In genomic region chr6:6940031-6940664, GRCh38 we compare ENCODE assay signal across 22 cellular contexts.
"Had no signal": no experiment of that assay in that cellular context is flagged by ENCODE, and none has a peak within 500 bp of the region (broad histone marks: within the 10 kb centered on the region; RNA-seq: fewer than 3 reads in every experiment).

No MANE protein-coding gene starts in this region.

- FAIRE-seq: RCC 7860 had no signal

- H3K4me1 ChIP-seq: SJSA1 had no signal

- H3K36me3 ChIP-seq: SJSA1 had no signal

- DNase-seq: IMR-90, Kasumi-1, MM.1S, NCI-H1092 treated with DMSO at 0.1 percent for 48 hours, NCI-H1417, NCI-H1436 treated with DMSO at 0.1 percent for 48 hours, NCI-H1694, NCI-H187 treated with DMSO at 0.1 percent for 48 hours, NCI-H2029 treated with DMSO at 0.1 percent for 48 hours, NCI-H2107, NCI-H2227 treated with DMSO at 0.1 percent for 48 hours, NCI-H510A, NCI-H524 treated with DMSO at 0.1 percent for 48 hours, NCI-H69, NCI-H774, Right ventricle myocardium superior, RPMI8226, SIG-M5 had no signal

- H3K4me2 ChIP-seq: KMS-11 had no signal

- H3K27ac ChIP-seq: KMS-11, SJSA1, SK-N-MC had no signal

- H3K9ac ChIP-seq: KMS-11 had no signal

- H3K9me3 ChIP-seq: SJSA1 had no signal

- H3K4me3 ChIP-seq: SJSA1, SK-N-MC had no signal

- H3K27me3 ChIP-seq: SJSA1 had no signal
